Comparison of ENCODE assay signal across 8 cellular contexts in genomic region chr20:63273180-63273579, GRCh38. TPM values are rescaled to one million over a fixed set of nuclear protein-coding genes. Genes with fewer than 3 reads are reported as not detected.
DNase-seq lines count a peak whose midpoint lies in the region; ATAC-seq, FAIRE-seq and TF ChIP-seq lines count a peak whose summit lies in the region.

No MANE protein-coding gene starts in this region.

- POLR2A ChIA-PET in RWPE1 (lab: Yijun Ruan, JAX; ENCODE audit: low non-redundant PET) = interaction anchor here (0.6 to 0.9 kb wide), 2 partner anchors 20 to 50 kb away, joined by 3 to 4 read pairs; no protein-coding TSS in a partner anchor

- H3K9me3 ChIP-seq in fibroblast of lung (ENCODE audit: control insufficient read depth, insufficient read depth, low read depth, low read length) = no peaks in the 10 kb centered on the region

- H3K27me3 ChIP-seq in fibroblast of lung (ENCODE audit: control insufficient read depth, insufficient read depth, low read length) (no peaks in the 10 kb centered on the region), rectal smooth muscle tissue (ENCODE audit: control insufficient read depth, insufficient read depth, low read length) (no peaks in the 10 kb centered on the region)

- TF ChIP-seq CTCF in GM12865 (IDR thresholded peaks at IDR 0.05; ENCODE audit: insufficient read depth, low read depth, low read length, missing control alignments) (no peak), RWPE1 (conservative IDR thresholded peaks at IDR 0.05; ENCODE audit: low read depth) (no peak), fibroblast of lung (conservative IDR thresholded peaks at IDR 0.05 in 1 of 2, IDR thresholded peaks at IDR 0.05 in 1 of 2; ENCODE audit: low read depth in 1 of 2, low read length in 2 of 2) (no peak)

- H3K27ac ChIP-seq in RWPE1 (peak overlapping the region; percentile 63), fibroblast of lung (ENCODE audit: insufficient read depth, low read length) (peak overlapping the region; percentile 82), rectal smooth muscle tissue (ENCODE audit: low read depth, low read length) (peak overlapping the region; percentile 61)

- H3K4me1 ChIP-seq in fibroblast of lung (ENCODE audit: control insufficient read depth, extremely low read depth, insufficient read depth, low read length) (peaks cover 6% of the 10 kb centered on the region), rectal smooth muscle tissue (ENCODE audit: control insufficient read depth, insufficient read depth, low read length) (peaks cover 8% of the 10 kb centered on the region)

- FAIRE-seq in GM19239 (lab: Jason Lieb, UNC) = no peak

- DNase-seq in GM12865 (ENCODE audit: low read depth) = no peak
- no peak for DNase-seq in RWPE1 (ENCODE audit: low spot score)
- DNase-seq in fibroblast of lung (ENCODE audit: low read depth in 2 of 2) = no peak
- no peak for DNase-seq in GM19239 (ENCODE audit: insufficient read length, low spot score)
- no peak for DNase-seq in AG08396 (ENCODE audit: low spot score)

- ATAC-seq in HG02973 (IDR thresholded peaks at IDR 0.05; ENCODE audit: unreplicated experiment) (no peak), HG03095 (IDR thresholded peaks at IDR 0.05; ENCODE audit: unreplicated experiment) (no peak)

- peak overlapping the region; percentile 91 for H3K9ac ChIP-seq in fibroblast of lung (ENCODE audit: insufficient read depth, low read length)
- H3K9ac ChIP-seq in rectal smooth muscle tissue (ENCODE audit: low read length) = peak overlapping the region; percentile 66

- H2AFZ ChIP-seq in fibroblast of lung (ENCODE audit: low read length) = no peak overlapping the region

- H4K20me1 ChIP-seq in fibroblast of lung (ENCODE audit: control insufficient read depth, extremely low read depth, insufficient read depth, low read length) = no peaks in the 10 kb centered on the region

- peak overlapping the region; percentile 91 for H3K4me2 ChIP-seq in fibroblast of lung (ENCODE audit: extremely low read depth, insufficient read depth, low read length)

- H3K79me2 ChIP-seq in fibroblast of lung (ENCODE audit: control insufficient read depth, insufficient read depth, low read length) = peaks cover 54% of the 10 kb centered on the region

- H3K36me3 ChIP-seq in fibroblast of lung (ENCODE audit: control insufficient read depth, insufficient read depth, low read length) (peaks cover 26% of the 10 kb centered on the region), rectal smooth muscle tissue (ENCODE audit: control insufficient read depth, insufficient read depth, low read length) (peaks cover 18% of the 10 kb centered on the region)

- CTCF ChIA-PET in RWPE1 (lab: Yijun Ruan, JAX) = interaction anchor here (0.5 to 2.4 kb wide), 5 partner anchors 21 to 109 kb away, joined by 3 to 13 read pairs (median 4); no protein-coding TSS in a partner anchor

- H3K4me3 ChIP-seq in GM12865 (ENCODE audit: low read depth, low read length) (peak overlapping the region; percentile 94), fibroblast of lung (replicated peaks in 1 of 4; ENCODE audit: control extremely low read depth in 1 of 4, insufficient read depth in 1 of 4, low read depth in 3 of 4, low read length in 4 of 4) (peak overlapping the region; percentile 86 to 97 (median 92)), rectal smooth muscle tissue (ENCODE audit: low read length) (peak overlapping the region; percentile 85)

RNA-seq across cellular contexts. Expression of gene ARFGAP1, which starts 0.6 kb away (rescaled TPM):
- 35.2 and 42.9 TPM in 2 replicates for total RNA-seq in fibroblast of lung
- 33.1 and 37.6 TPM in 2 replicates for polyA plus RNA-seq in fibroblast of lung
- 65.4 and 66.5 TPM in 2 replicates for polyA plus RNA-seq in fibroblast of lung (2012)
- 55.4 and 101 TPM in 2 replicates for polyA minus RNA-seq in fibroblast of lung (ENCODE audit: low replicate concordance)

RNA-seq across cellular contexts. Expression of gene NKAIN4, which starts 18.9 kb away (rescaled TPM):
- not detected in 2 replicates for total RNA-seq in fibroblast of lung
- not detected in 2 replicates for polyA plus RNA-seq in fibroblast of lung
- polyA plus RNA-seq in fibroblast of lung (2012) = not detected in 2 replicates
- not detected in 2 replicates for polyA minus RNA-seq in fibroblast of lung (ENCODE audit: low replicate concordance)

RNA-seq across cellular contexts. Expression of gene COL20A1, which starts 19.8 kb away (rescaled TPM):
- not detected in 2 replicates for total RNA-seq in fibroblast of lung
- not detected in 2 replicates for polyA plus RNA-seq in fibroblast of lung
- polyA plus RNA-seq in fibroblast of lung (2012) = not detected in 2 replicates
- polyA minus RNA-seq in fibroblast of lung (ENCODE audit: low replicate concordance) = not detected in 2 replicates

RNA-seq across cellular contexts. Expression of gene BIRC7, which starts 37.5 kb away (rescaled TPM):
- not detected in 2 replicates for total RNA-seq in fibroblast of lung
- polyA plus RNA-seq in fibroblast of lung = not detected in 2 replicates
- not detected in 2 replicates for polyA plus RNA-seq in fibroblast of lung (2012)
- not detected in 2 replicates for polyA minus RNA-seq in fibroblast of lung (ENCODE audit: low replicate concordance)

RNA-seq across cellular contexts. Expression of gene YTHDF1, which starts 57.2 kb away (rescaled TPM):
- 12.8 and 16.3 TPM in 2 replicates for total RNA-seq in fibroblast of lung
- polyA plus RNA-seq in fibroblast of lung = 25.9 and 29.2 TPM in 2 replicates
- polyA plus RNA-seq in fibroblast of lung (2012) = 21.3 and 24.9 TPM in 2 replicates
- polyA minus RNA-seq in fibroblast of lung (ENCODE audit: low replicate concordance) = 14.6 and 29.9 TPM in 2 replicates
